Comparison of ENCODE assay signal across 1 cellular context in the genomic region with DNA sequence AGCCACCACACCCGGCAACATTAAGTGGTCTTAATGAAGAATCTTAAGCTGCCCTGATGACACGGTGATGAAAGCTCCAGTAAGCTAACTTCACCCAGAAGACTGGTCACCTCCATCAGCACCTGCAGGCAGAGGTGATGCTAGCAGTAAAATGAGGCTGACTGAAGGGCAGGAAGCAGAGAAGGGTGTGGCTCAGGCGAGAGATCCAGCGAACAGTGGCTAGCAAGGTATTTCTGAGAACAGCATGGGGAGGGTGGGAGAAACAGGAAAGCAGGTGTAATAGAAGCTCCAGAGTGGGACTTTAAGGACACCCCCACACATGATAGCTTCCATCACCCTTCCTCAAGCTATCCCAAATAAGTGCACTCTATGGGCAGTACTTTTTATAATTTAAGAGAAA.
A peak's percentile ranks its signal among the peaks of the same experiment; 100 is the strongest.
TF ChIP-seq lines count a peak whose summit lies in the region.

No MANE protein-coding gene starts in this region.

TF ChIP-seq in HEK293, 187 proteins besides CTCF, POLR2A, EP300 and RAD21:
- TF ChIP-seq PRDM10 (tag by site-specific recombination; IDR thresholded peaks at IDR 0.05) = peak; percentile 83
- TF ChIP-seq ZFP37 (tag by site-specific recombination; IDR thresholded peaks at IDR 0.05) = no peak
- TF ChIP-seq ZNF501 (tag by site-specific recombination; IDR thresholded peaks at IDR 0.05) = no peak
